ENCODE assay signal across 8 cellular contexts in genomic region chr4:105306158-105306781, GRCh38.
DNase-seq lines count a peak whose midpoint lies in the region; ATAC-seq, FAIRE-seq and TF ChIP-seq lines count a peak whose summit lies in the region.

No MANE protein-coding gene starts in this region.

- H3K4me1 Mint-ChIP-seq in activated CD8-positive, alpha-beta T cell treated with anti-CD3 and anti-CD28 coated beads for 36 hours (ENCODE audit: low read depth), result peaks cover 25% of the 10 kb centered on the region

- H3K27ac Mint-ChIP-seq in activated CD8-positive, alpha-beta T cell treated with anti-CD3 and anti-CD28 coated beads for 36 hours, result peak overlapping the region; percentile 92

- H3K4me3 Mint-ChIP-seq in activated CD8-positive, alpha-beta T cell treated with anti-CD3 and anti-CD28 coated beads for 36 hours, result no peak overlapping the region

- no peak for TF ChIP-seq POLR2A in H54 (IDR thresholded peaks at IDR 0.05; ENCODE audit: low read depth, low read length)

- TF ChIP-seq CTCF in activated CD8-positive, alpha-beta T cell treated with anti-CD3 and anti-CD28 coated beads for 36 hours (IDR thresholded peaks at IDR 0.05), result no peak

- no peak for FAIRE-seq in H54 (lab: Jason Lieb, UNC)

- no peaks in the 10 kb centered on the region for H3K27me3 Mint-ChIP-seq in activated CD8-positive, alpha-beta T cell treated with anti-CD3 and anti-CD28 coated beads for 36 hours

- peaks cover 47% of the 10 kb centered on the region for H3K9me3 Mint-ChIP-seq in activated CD8-positive, alpha-beta T cell treated with anti-CD3 and anti-CD28 coated beads for 36 hours

- DNase-seq in activated gamma-delta T cell treated with anti-CD3 and anti-CD28 coated beads, Interleukin-2, amount 50 U/mL, for 16 hours (ENCODE audit: low read depth), result peak; percentile 31
- DNase-seq in activated gamma-delta T cell treated with Interleukin-2 at 50 U/mL for 16 hours, result no peak
- peak; percentile 86 for DNase-seq in activated CD8-positive, alpha-beta T cell treated with anti-CD3 and anti-CD28 coated beads for 36 hours
- peak; percentile 27 for DNase-seq in putamen (ENCODE audit: low spot score)
- no peak for DNase-seq in COR-L47 (lab: John Stamatoyannopoulos, UW)
- no peak for DNase-seq in GOT3 (lab: John Stamatoyannopoulos, UW)
- DNase-seq in H54 (ENCODE audit: insufficient read length, low spot score), result no peak

- intact Hi-C loops in activated CD8-positive, alpha-beta T cell treated with anti-CD3 and anti-CD28 coated beads for 36 hours (cut with micrococcal nuclease), result loop anchor here (1.0 to 2.0 kb wide), 4 partner anchors 115 to 245 kb away; no protein-coding TSS in a partner anchor

- POLR2A ChIA-PET in activated CD8-positive, alpha-beta T cell treated with anti-CD3 and anti-CD28 coated beads for 36 hours (lab: Charles Lee), result interaction anchor here (1.0 to 2.1 kb wide), 4 partner anchors 9 to 160 kb away, joined by 3 to 7 read pairs (median 4); partner anchors contain the start of gene TET2

- peak; percentile 87 for ATAC-seq in HG03103 (IDR thresholded peaks at IDR 0.05; ENCODE audit: low read depth, unreplicated experiment)
- peak; percentile 83 for ATAC-seq in activated CD8-positive, alpha-beta T cell treated with anti-CD3 and anti-CD28 coated beads for 36 hours

- CTCF ChIA-PET in activated CD8-positive, alpha-beta T cell treated with anti-CD3 and anti-CD28 coated beads for 36 hours (lab: Charles Lee), result interaction anchor here (1.0 to 2.3 kb wide), 4 partner anchors 12 to 167 kb away, joined by 3 to 9 read pairs (median 4); partner anchors contain the start of gene PPA2

- peaks cover 30% of the 10 kb centered on the region for H3K36me3 Mint-ChIP-seq in activated CD8-positive, alpha-beta T cell treated with anti-CD3 and anti-CD28 coated beads for 36 hours (ENCODE audit: low read depth)

Comparison
In these comparisons a context has a peak if more than half of its experiments do, and no peak if none do; other contexts are left out.
1. DNase-seq: peak in activated gamma-delta T cell treated with anti-CD3 and anti-CD28 coated beads, Interleukin-2, amount 50 U/mL, for 16 hours (single experiment), activated CD8-positive, alpha-beta T cell treated with anti-CD3 and anti-CD28 coated beads for 36 hours (single experiment) and putamen (single experiment); none in activated gamma-delta T cell treated with Interleukin-2 at 50 U/mL for 16 hours (single experiment), COR-L47 (single experiment), GOT3 (single experiment) and H54 (single experiment).